In genomic region chr6:165659945-165660862, GRCh38 we compare ENCODE assay signal across 9 cellular contexts. TPM values are rescaled to one million over a fixed set of nuclear protein-coding genes. Genes with fewer than 3 reads are reported as not detected.
DNase-seq lines count a peak whose midpoint lies in the region; ATAC-seq and TF ChIP-seq lines count a peak whose summit lies in the region.
"Had no signal": no experiment of that assay in that cellular context is flagged by ENCODE, and none has a peak within 500 bp of the region (broad histone marks: within the 10 kb centered on the region; RNA-seq: fewer than 3 reads in every experiment).

No MANE protein-coding gene starts in this region.

- peak; percentile 40; the same call in 2 of the 3 replicates for ATAC-seq in SK-N-SH treated with all-trans-retinoic acid at 6 μM for 48 hours
- peak; percentile 46 to 68 for ATAC-seq in right cardiac atrium
- ATAC-seq in psoas muscle, result peak; percentile 23 to 47 (median 34)
- no peak for ATAC-seq in activated CD4-positive, CD25-positive, alpha-beta regulatory T cell treated with anti-CD3 and anti-CD28 coated beads, Interleukin-2, amount 50 U/mL, for 24 hours

- CTCF ChIA-PET in Calu3 (lab: Charles Lee), result no interaction called here

- H3K4me3 Mint-ChIP-seq in Calu3 (ENCODE audit: low read depth, unreplicated experiment), result peak overlapping the region; percentile 100

- BruUV-seq in Calu3 (replicated peaks; lab: Mats Ljungman, UMichigan), result no TSS peak

- no peaks in the 10 kb centered on the region for H3K9me3 Mint-ChIP-seq in Calu3 (ENCODE audit: low read depth, unreplicated experiment)

- no peaks in the 10 kb centered on the region for H3K36me3 ChIP-seq in psoas muscle (ENCODE audit: insufficient read depth in 1 of 2, low read depth in 1 of 2)

- no peaks in the 10 kb centered on the region for H3K4me1 ChIP-seq in right cardiac atrium (ENCODE audit: control insufficient read depth, insufficient read depth, low read length)
- H3K4me1 ChIP-seq in psoas muscle, result peaks cover 12% of the 10 kb centered on the region

- H3K27ac ChIP-seq in right cardiac atrium (ENCODE audit: low read length), result no peak overlapping the region
- H3K27ac ChIP-seq in psoas muscle, result peak overlapping the region; percentile 16

- no peaks in the 10 kb centered on the region for H3K27me3 Mint-ChIP-seq in Calu3 (ENCODE audit: unreplicated experiment)

- intact Hi-C loops in Calu3 (cut with micrococcal nuclease; ENCODE audit: unreplicated experiment), result loop anchor here (1.0 to 10.0 kb wide), 5 partner anchors 53 to 218 kb away; no protein-coding TSS in a partner anchor
- intact Hi-C loops in right cardiac atrium (cut with DNase I), result no loop called here
- intact Hi-C loops in psoas muscle (cut with DNase I), result loop anchor here in 1 of 2 donors (10.0 kb wide), 1 partner anchor 215 kb away; no protein-coding TSS in a partner anchor

- H3K4me3 ChIP-seq in right cardiac atrium (ENCODE audit: low read length) (peak overlapping the region; percentile 74), psoas muscle (peak overlapping the region; percentile 71)

- H3K36me3 Mint-ChIP-seq in Calu3 (ENCODE audit: insufficient read depth, unreplicated experiment), result peaks cover 53% of the 10 kb centered on the region

- peak overlapping the region; percentile 85 for H3K27ac Mint-ChIP-seq in Calu3 (ENCODE audit: unreplicated experiment)

- peak; percentile 24 for DNase-seq in Calu3
- DNase-seq in right cardiac atrium, result peak in 2 of 3 donors; percentile 68 to 74
- DNase-seq in psoas muscle, result peak in 1 of 2 donors; percentile 25
- DNase-seq in NCI-H187 (lab: John Stamatoyannopoulos, UW), result no peak
- DNase-seq in activated CD8-positive, alpha-beta memory T cell treated with anti-CD3 and anti-CD28 coated beads, Interleukin-2, amount 50 U/mL, for 4 hours, result no peak
- DNase-seq in stimulated activated CD8-positive, alpha-beta memory T cell treated with anti-CD3 and anti-CD28 coated beads, Interleukin-4, amount 100 ng/mL, for 48 hours, result no peak
- DNase-seq: NCI-H2171 had no signal

- H3K27me3 ChIP-seq in right cardiac atrium (ENCODE audit: control insufficient read depth, insufficient read depth) (no peaks in the 10 kb centered on the region), psoas muscle (ENCODE audit: insufficient read depth in 3 of 3, low read length in 2 of 3) (peaks cover 0 to 56% (median 17%) of the 10 kb centered on the region in 3 donors)

- TF ChIP-seq CTCF in Calu3 (IDR thresholded peaks at IDR 0.05; ENCODE audit: unreplicated experiment) (no peak), psoas muscle (IDR thresholded peaks at IDR 0.05) (no peak)

- 9% methylated on average over 68 of the region's 68 CpGs for WGBS in right cardiac atrium
- 8 to 11% (median 9%) methylated on average over 64 to 68 of the region's 68 CpGs for WGBS in psoas muscle, 3 donors

- H3K4me1 Mint-ChIP-seq in Calu3 (ENCODE audit: low read depth, unreplicated experiment), result peaks cover 26% of the 10 kb centered on the region

- H3K9me3 ChIP-seq in right cardiac atrium (ENCODE audit: control insufficient read depth, low read length) (no peaks in the 10 kb centered on the region), psoas muscle (no peaks in the 10 kb centered on the region)

TF ChIP-seq in SK-N-SH treated with all-trans-retinoic acid at 6 μM for 48 hours, 23 proteins besides CTCF, POLR2A, EP300 and RAD21:
- TF ChIP-seq PPARA (CRISPR knock-in tag; IDR thresholded peaks at IDR 0.05; ENCODE audit: borderline replicate concordance) (no peak), ZNF70 (CRISPR knock-in tag; IDR thresholded peaks at IDR 0.05) (no peak), POU6F1 (CRISPR knock-in tag; IDR thresholded peaks at IDR 0.05; ENCODE audit: borderline replicate concordance, low read depth) (no peak), GLIS3 (CRISPR knock-in tag; IDR thresholded peaks at IDR 0.05) (no peak), TCF4 (CRISPR knock-in tag; IDR thresholded peaks at IDR 0.05; ENCODE audit: borderline replicate concordance) (no peak), ISL1 (CRISPR knock-in tag; IDR thresholded peaks at IDR 0.05) (no peak), PATZ1 (CRISPR knock-in tag; IDR thresholded peaks at IDR 0.05; ENCODE audit: borderline replicate concordance) (no peak), ARNTL (CRISPR knock-in tag; IDR thresholded peaks at IDR 0.05; ENCODE audit: borderline replicate concordance, low read depth) (no peak), SNAI2 (CRISPR knock-in tag; IDR thresholded peaks at IDR 0.05) (no peak), TOX (CRISPR knock-in tag; IDR thresholded peaks at IDR 0.05; ENCODE audit: borderline replicate concordance) (no peak), OSR1 (CRISPR knock-in tag; IDR thresholded peaks at IDR 0.05) (no peak), RARB (CRISPR knock-in tag; IDR thresholded peaks at IDR 0.05) (no peak), ZNF8 (CRISPR knock-in tag; IDR thresholded peaks at IDR 0.05) (no peak), ZFP30 (CRISPR knock-in tag; IDR thresholded peaks at IDR 0.05) (no peak), ESRRG (CRISPR knock-in tag; IDR thresholded peaks at IDR 0.05) (no peak), ZFP3 (CRISPR knock-in tag; IDR thresholded peaks at IDR 0.05) (no peak), ZNF565 (CRISPR knock-in tag; conservative IDR thresholded peaks at IDR 0.05; ENCODE audit: low read depth) (no peak)
- TF ChIP-seq, protein P1, sequence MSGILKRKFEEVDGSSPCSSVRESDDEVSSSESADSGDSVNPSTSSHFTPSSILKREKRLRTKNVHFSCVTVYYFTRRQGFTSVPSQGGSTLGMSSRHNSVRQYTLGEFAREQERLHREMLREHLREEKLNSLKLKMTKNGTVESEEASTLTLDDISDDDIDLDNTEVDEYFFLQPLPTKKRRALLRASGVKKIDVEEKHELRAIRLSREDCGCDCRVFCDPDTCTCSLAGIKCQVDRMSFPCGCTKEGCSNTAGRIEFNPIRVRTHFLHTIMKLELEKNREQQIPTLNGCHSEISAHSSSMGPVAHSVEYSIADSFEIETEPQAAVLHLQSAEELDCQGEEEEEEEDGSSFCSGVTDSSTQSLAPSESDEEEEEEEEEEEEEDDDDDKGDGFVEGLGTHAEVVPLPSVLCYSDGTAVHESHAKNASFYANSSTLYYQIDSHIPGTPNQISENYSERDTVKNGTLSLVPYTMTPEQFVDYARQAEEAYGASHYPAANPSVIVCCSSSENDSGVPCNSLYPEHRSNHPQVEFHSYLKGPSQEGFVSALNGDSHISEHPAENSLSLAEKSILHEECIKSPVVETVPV (CRISPR knock-in tag; IDR thresholded peaks at IDR 0.05), result no peak
- TF ChIP-seq, protein P2, sequence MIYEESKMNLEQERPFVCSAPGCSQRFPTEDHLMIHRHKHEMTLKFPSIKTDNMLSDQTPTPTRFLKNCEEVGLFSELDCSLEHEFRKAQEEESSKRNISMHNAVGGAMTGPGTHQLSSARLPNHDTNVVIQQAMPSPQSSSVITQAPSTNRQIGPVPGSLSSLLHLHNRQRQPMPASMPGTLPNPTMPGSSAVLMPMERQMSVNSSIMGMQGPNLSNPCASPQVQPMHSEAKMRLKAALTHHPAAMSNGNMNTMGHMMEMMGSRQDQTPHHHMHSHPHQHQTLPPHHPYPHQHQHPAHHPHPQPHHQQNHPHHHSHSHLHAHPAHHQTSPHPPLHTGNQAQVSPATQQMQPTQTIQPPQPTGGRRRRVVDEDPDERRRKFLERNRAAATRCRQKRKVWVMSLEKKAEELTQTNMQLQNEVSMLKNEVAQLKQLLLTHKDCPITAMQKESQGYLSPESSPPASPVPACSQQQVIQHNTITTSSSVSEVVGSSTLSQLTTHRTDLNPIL (CRISPR knock-in tag; IDR thresholded peaks at IDR 0.05; ENCODE audit: low read depth), result no peak

RNA-seq across cellular contexts. Expression of gene PDE10A, which starts 2.8 kb away (rescaled TPM):
- 22.5 and 23.7 TPM in 2 replicates for total RNA-seq in Calu3 (2022)
- 1 to 10 TPM; 3.6 to 8.5 (median 5.0) TPM for total RNA-seq in right cardiac atrium
- 3.8 TPM for polyA plus RNA-seq in right cardiac atrium
- total RNA-seq in psoas muscle, result 1 to 10 TPM in 3 of 4 donors, under 1 TPM in 1; 0.74 to 3.6 (median 3.0) TPM
- 1 to 10 TPM in 2 of 3 donors, under 1 TPM in 1; 0.77 to 1.1 (median 1.1) TPM for polyA plus RNA-seq in psoas muscle

Comparison
In these comparisons a context has a peak if more than half of its experiments do, and no peak if none do; other contexts are left out.
1. DNase-seq: peak in Calu3 (single experiment) and right cardiac atrium (2 of 3); none in NCI-H187 (0 of 2), activated CD8-positive, alpha-beta memory T cell treated with anti-CD3 and anti-CD28 coated beads, Interleukin-2, amount 50 U/mL, for 4 hours (single experiment) and stimulated activated CD8-positive, alpha-beta memory T cell treated with anti-CD3 and anti-CD28 coated beads, Interleukin-4, amount 100 ng/mL, for 48 hours (single experiment).
2. ATAC-seq: peak in SK-N-SH treated with all-trans-retinoic acid at 6 μM for 48 hours (single experiment), right cardiac atrium (2 of 2) and psoas muscle (4 of 4); none in activated CD4-positive, CD25-positive, alpha-beta regulatory T cell treated with anti-CD3 and anti-CD28 coated beads, Interleukin-2, amount 50 U/mL, for 24 hours (0 of 2).